Comparison of ENCODE assay signal across 2 cellular contexts in the genomic region with DNA sequence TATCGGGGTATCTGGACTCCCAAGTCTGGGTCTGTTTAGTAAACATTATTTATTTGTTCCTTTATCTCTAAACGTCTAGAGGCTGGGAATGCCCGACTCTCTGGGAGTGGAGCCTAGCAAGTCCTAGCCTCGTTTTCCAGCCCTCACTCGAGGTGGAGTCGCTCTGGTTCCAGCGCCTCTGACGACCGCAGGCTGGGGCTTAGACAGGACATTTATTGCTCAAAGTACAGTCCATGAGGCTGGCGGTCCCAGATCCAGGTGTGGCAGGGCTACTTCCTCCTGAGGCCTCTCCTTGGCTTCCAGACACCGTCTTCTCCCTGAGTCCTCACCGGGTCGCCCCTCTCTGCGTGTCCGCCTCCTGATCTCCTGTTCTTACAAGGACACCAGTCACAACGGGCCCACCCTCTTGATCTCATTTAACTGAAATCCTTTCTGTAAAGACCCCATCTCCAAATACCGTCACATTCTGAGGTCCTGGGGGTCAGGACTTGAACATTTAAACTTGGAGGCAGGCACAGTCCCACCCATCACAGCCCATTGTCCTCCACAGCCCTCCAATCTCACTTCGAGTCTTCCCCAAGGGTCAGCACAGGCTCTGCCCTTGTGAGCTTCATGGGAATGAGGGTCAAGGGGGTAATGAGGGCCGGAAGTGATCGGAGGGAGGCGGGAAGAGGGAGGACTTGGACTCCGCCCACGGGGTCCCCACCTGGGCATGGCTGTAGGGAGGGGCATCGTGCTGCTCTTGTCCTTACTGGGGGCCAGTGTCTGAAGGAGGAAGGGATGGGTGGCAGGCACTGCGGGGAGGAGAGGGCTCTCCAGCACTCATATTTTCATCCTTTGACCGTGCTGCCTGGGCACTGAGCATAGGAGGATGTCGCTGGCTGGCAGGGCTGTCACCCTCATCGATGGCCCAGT.
A peak's percentile ranks its signal among the peaks of the same experiment; 100 is the strongest.
TF ChIP-seq lines count a peak whose summit lies in the region.

No MANE protein-coding gene starts in this region.

TF ChIP-seq in GM23338, 12 proteins besides CTCF, POLR2A, EP300 and RAD21:
- TF ChIP-seq, protein P1, sequence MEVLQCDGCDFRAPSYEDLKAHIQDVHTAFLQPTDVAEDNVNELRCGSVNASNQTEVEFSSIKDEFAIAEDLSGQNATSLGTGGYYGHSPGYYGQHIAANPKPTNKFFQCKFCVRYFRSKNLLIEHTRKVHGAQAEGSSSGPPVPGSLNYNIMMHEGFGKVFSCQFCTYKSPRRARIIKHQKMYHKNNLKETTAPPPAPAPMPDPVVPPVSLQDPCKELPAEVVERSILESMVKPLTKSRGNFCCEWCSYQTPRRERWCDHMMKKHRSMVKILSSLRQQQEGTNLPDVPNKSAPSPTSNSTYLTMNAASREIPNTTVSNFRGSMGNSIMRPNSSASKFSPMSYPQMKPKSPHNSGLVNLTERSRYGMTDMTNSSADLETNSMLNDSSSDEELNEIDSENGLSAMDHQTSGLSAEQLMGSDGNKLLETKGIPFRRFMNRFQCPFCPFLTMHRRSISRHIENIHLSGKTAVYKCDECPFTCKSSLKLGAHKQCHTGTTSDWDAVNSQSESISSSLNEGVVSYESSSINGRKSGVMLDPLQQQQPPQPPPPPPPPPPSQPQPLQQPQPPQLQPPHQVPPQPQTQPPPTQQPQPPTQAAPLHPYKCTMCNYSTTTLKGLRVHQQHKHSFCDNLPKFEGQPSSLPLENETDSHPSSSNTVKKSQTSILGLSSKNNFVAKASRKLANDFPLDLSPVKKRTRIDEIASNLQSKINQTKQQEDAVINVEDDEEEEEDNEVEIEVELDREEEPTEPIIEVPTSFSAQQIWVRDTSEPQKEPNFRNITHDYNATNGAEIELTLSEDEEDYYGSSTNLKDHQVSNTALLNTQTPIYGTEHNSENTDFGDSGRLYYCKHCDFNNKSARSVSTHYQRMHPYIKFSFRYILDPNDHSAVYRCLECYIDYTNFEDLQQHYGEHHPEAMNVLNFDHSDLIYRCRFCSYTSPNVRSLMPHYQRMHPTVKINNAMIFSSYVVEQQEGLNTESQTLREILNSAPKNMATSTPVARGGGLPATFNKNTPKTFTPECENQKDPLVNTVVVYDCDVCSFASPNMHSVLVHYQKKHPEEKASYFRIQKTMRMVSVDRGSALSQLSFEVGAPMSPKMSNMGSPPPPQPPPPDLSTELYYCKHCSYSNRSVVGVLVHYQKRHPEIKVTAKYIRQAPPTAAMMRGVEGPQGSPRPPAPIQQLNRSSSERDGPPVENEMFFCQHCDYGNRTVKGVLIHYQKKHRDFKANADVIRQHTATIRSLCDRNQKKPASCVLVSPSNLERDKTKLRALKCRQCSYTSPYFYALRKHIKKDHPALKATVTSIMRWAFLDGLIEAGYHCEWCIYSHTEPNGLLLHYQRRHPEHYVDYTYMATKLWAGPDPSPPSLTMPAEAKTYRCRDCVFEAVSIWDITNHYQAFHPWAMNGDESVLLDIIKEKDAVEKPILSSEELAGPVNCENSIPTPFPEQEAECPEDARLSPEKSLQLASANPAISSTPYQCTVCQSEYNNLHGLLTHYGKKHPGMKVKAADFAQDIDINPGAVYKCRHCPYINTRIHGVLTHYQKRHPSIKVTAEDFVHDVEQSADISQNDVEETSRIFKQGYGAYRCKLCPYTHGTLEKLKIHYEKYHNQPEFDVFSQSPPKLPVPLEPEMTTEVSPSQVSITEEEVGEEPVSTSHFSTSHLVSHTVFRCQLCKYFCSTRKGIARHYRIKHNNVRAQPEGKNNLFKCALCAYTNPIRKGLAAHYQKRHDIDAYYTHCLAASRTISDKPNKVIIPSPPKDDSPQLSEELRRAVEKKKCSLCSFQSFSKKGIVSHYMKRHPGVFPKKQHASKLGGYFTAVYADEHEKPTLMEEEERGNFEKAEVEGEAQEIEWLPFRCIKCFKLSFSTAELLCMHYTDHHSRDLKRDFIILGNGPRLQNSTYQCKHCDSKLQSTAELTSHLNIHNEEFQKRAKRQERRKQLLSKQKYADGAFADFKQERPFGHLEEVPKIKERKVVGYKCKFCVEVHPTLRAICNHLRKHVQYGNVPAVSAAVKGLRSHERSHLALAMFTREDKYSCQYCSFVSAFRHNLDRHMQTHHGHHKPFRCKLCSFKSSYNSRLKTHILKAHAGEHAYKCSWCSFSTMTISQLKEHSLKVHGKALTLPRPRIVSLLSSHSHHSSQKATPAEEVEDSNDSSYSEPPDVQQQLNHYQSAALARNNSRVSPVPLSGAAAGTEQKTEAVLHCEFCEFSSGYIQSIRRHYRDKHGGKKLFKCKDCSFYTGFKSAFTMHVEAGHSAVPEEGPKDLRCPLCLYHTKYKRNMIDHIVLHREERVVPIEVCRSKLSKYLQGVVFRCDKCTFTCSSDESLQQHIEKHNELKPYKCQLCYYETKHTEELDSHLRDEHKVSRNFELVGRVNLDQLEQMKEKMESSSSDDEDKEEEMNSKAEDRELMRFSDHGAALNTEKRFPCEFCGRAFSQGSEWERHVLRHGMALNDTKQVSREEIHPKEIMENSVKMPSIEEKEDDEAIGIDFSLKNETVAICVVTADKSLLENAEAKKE (CRISPR knock-in tag; IDR thresholded peaks at IDR 0.05) = no peak
- TF ChIP-seq ZNF114 (CRISPR knock-in tag; IDR thresholded peaks at IDR 0.05) = no peak
- TF ChIP-seq STAT1 (IDR thresholded peaks at IDR 0.05; ENCODE audit: unreplicated experiment) = no peak
TF ChIP-seq in GM23338: peak in this region for 0.

TF ChIP-seq in H1, 55 proteins besides CTCF, POLR2A, EP300 and RAD21:
- TF ChIP-seq SAP30 (IDR thresholded peaks at IDR 0.05; ENCODE audit: insufficient read depth, insufficient replicate concordance, low read length) (no peak), HDAC2 (IDR thresholded peaks at IDR 0.05; ENCODE audit: borderline replicate concordance in 1 of 2, low read depth in 2 of 2, low read length in 2 of 2) (no peak), CBX8 (IDR thresholded peaks at IDR 0.05; ENCODE audit: borderline replicate concordance, low read depth, low read length) (no peak), NRF1 (IDR thresholded peaks at IDR 0.05; ENCODE audit: low read depth, low read length) (no peak), KDM5A (IDR thresholded peaks at IDR 0.05; ENCODE audit: low read length) (no peak), SP2 (IDR thresholded peaks at IDR 0.05; ENCODE audit: low read length) (no peak), NANOG (IDR thresholded peaks at IDR 0.05; ENCODE audit: insufficient read depth, low read depth, low read length, poor library complexity, severe bottlenecking) (no peak)
- TF ChIP-seq, protein P2, sequence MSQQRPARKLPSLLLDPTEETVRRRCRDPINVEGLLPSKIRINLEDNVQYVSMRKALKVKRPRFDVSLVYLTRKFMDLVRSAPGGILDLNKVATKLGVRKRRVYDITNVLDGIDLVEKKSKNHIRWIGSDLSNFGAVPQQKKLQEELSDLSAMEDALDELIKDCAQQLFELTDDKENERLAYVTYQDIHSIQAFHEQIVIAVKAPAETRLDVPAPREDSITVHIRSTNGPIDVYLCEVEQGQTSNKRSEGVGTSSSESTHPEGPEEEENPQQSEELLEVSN (IDR thresholded peaks at IDR 0.05) = 0 out of 2 replicates have a peak, but pooled peaks have one; percentile 14
